ENCODE assay signal across 17 cellular contexts in genomic region chr3:139506792-139507191, GRCh38. TPM values are rescaled to one million over a fixed set of nuclear protein-coding genes. Genes with fewer than 3 reads are reported as not detected.
DNase-seq lines count a peak whose midpoint lies in the region; ATAC-seq and TF ChIP-seq lines count a peak whose summit lies in the region.
"Had no signal": no experiment of that assay in that cellular context is flagged by ENCODE, and none has a peak within 500 bp of the region (broad histone marks: within the 10 kb centered on the region; RNA-seq: fewer than 3 reads in every experiment).

No MANE protein-coding gene starts in this region.

- H3K9me3 ChIP-seq in Panc1 (ENCODE audit: control insufficient read depth, insufficient read depth, low read depth, low read length) (no peaks in the 10 kb centered on the region), mucosa of descending colon (no peaks in the 10 kb centered on the region)
- H3K9me3 ChIP-seq: BLaER1 treated with 17β-estradiol and CSF1 and Interleukin-3, amounts not matched to agents 10 nM and 100 nM; suprapubic skin had no signal

- CTCF ChIA-PET in Panc1 (lab: Charles Lee), result no interaction called here

- H3K27me3 ChIP-seq in Panc1 (ENCODE audit: control insufficient read depth, insufficient read depth, low read length), result no peaks in the 10 kb centered on the region
- H3K27me3 ChIP-seq: BLaER1 treated with 17β-estradiol and CSF1 and Interleukin-3, amounts not matched to agents 10 nM and 100 nM; suprapubic skin had no signal

- H3K27ac ChIP-seq in Panc1 (ENCODE audit: low read length), result no peak overlapping the region
- H3K27ac ChIP-seq: BLaER1 treated with 17β-estradiol and CSF1 and Interleukin-3, amounts not matched to agents 10 nM and 100 nM; suprapubic skin had no signal

- intact Hi-C loops in Panc1 (cut with micrococcal nuclease; ENCODE audit: unreplicated experiment), result no loop called here
- intact Hi-C loops in mucosa of descending colon (cut with DNase I, micrococcal nuclease), result no loop called here

- BruUV-seq in Panc1 (replicated peaks; lab: Mats Ljungman, UMichigan), result no TSS peak

- in situ Hi-C loops in Panc1 (cut with HindIII; ENCODE audit: low pct_unique_long_range_greater_than_20kb, low sequenced_read_pairs), result no loop called here

- no peaks in the 10 kb centered on the region for H3K36me3 ChIP-seq in Panc1 (ENCODE audit: control insufficient read depth, insufficient read depth, low read length)
- no peaks in the 10 kb centered on the region for H3K36me3 ChIP-seq in mucosa of descending colon (ENCODE audit: low read depth)
- H3K36me3 ChIP-seq: BLaER1 treated with 17β-estradiol and CSF1 and Interleukin-3, amounts not matched to agents 10 nM and 100 nM; suprapubic skin had no signal

- H3K4me3 ChIP-seq in Panc1 (ENCODE audit: low read depth in 2 of 2, low read length in 2 of 2) (no peak overlapping the region), mucosa of descending colon (no peak overlapping the region)
- H3K4me3 ChIP-seq: BLaER1 treated with 17β-estradiol and CSF1 and Interleukin-3, amounts not matched to agents 10 nM and 100 nM; suprapubic skin had no signal

- ATAC-seq in Panc1 (peak; percentile 69; the same call in 1 of the 2 replicates), mucosa of descending colon (no peak)
- ATAC-seq: activated CD8-positive, alpha-beta memory T cell treated with anti-CD3 and anti-CD28 coated beads, Interleukin-2, amount 10 ng/mL, durations not matched to agents 7 days and 5 days had no signal

- H3K4me1 ChIP-seq in Panc1 (ENCODE audit: control insufficient read depth, insufficient read depth, low read length), result no peaks in the 10 kb centered on the region
- no peaks in the 10 kb centered on the region for H3K4me1 ChIP-seq in mucosa of descending colon (ENCODE audit: low read depth)
- H3K4me1 ChIP-seq: suprapubic skin had no signal

- POLR2A ChIA-PET in Panc1 (lab: Charles Lee), result interaction anchor here (1.0 kb wide), 1 partner anchor 117 kb away, joined by 4 read pairs; the partner anchor contains the start of gene COPB2

- peak; percentile 30 for DNase-seq in H4 (ENCODE audit: low spot score)
- DNase-seq in Panc1 (ENCODE audit: low read depth, low spot score), result no peak
- DNase-seq in globus pallidus (ENCODE audit: low spot score), result peak; percentile 77
- peak; percentile 81 for DNase-seq in pons (ENCODE audit: low spot score)
- DNase-seq in NOMO-1 treated with dmso at 0.1 percent for 144 hours (lab: John Stamatoyannopoulos, UW; ENCODE audit: unreplicated experiment), result no peak
- DNase-seq in NCI-H2107 treated with DMSO at 0.1 percent for 48 hours (lab: John Stamatoyannopoulos, UW; ENCODE audit: unreplicated experiment), result no peak
- no peak for DNase-seq in mucosa of descending colon
- DNase-seq: activated CD4-positive, CD25-positive, alpha-beta regulatory T cell; activated CD8-positive, alpha-beta memory T cell treated with anti-CD3 and anti-CD28 coated beads, Interleukin-2, amount 10 ng/mL, durations not matched to agents 7 days and 5 days; activated naive CD4-positive, alpha-beta T cell treated with Interleukin-2 at 50 U/mL for 16 hours; immature natural killer cell; NCI-H1105 treated with DMSO at 0.1 percent for 48 hours; NCI-H226; stimulated activated CD4-positive, alpha-beta T cell treated with anti-CD3 and anti-CD28 coated beads, Interleukin-15, amount 100 ng/mL, for 24 hours had no signal

- peak; percentile 62 for TF ChIP-seq CTCF in Panc1 (IDR thresholded peaks at IDR 0.05)
- no peak for TF ChIP-seq CTCF in mucosa of descending colon (IDR thresholded peaks at IDR 0.05)

RNA-seq across cellular contexts. Expression of gene RBP2, which starts 30.5 kb away (rescaled TPM):
- total RNA-seq in H4 (2014; rRNA removed; shearing (Covaris generic)), result not detected in 2 replicates
- total RNA-seq in Panc1 (2021; ENCODE audit: unreplicated experiment) (not detected), mucosa of descending colon (1 to 10 TPM in 2 of 3 donors, under 1 TPM in 1; 0.76 to 3.5 (median 1.5) TPM)
- not detected for polyA plus RNA-seq in Panc1 (2012; ENCODE audit: insufficient read length)
- total RNA-seq: activated CD8-positive, alpha-beta memory T cell treated with anti-CD3 and anti-CD28 coated beads, Interleukin-2, amount 10 ng/mL, durations not matched to agents 7 days and 5 days; mononuclear cell; suprapubic skin had no signal
- polyA plus RNA-seq: immature natural killer cell had no signal

RNA-seq across cellular contexts. Expression of gene RBP1, which starts 32.8 kb away (rescaled TPM):
- total RNA-seq in H4 (2014; rRNA removed; shearing (Covaris generic)), result 4.8 TPM in 1 of 2 replicates, not detected in the other
- total RNA-seq in Panc1 (2021; ENCODE audit: unreplicated experiment) (18.6 TPM), mucosa of descending colon (10 to 100 TPM in 1 of 3 donors, 1 to 10 TPM in 2; 4.6 to 15.3 (median 5.0) TPM)
- polyA plus RNA-seq in Panc1 (2012; ENCODE audit: insufficient read length), result 83.7 TPM
- total RNA-seq: activated CD8-positive, alpha-beta memory T cell treated with anti-CD3 and anti-CD28 coated beads, Interleukin-2, amount 10 ng/mL, durations not matched to agents 7 days and 5 days had no signal
- polyA plus RNA-seq: immature natural killer cell had no signal

Comparison
In these comparisons a context has a peak if more than half of its experiments do, and no peak if none do; other contexts are left out.
1. DNase-seq: peak in H4 (single experiment), globus pallidus (single experiment) and pons (single experiment); none in Panc1 (single experiment), NOMO-1 treated with dmso at 0.1 percent for 144 hours (single experiment), NCI-H2107 treated with DMSO at 0.1 percent for 48 hours (single experiment) and mucosa of descending colon (0 of 3).